31 cellular contexts compared by ENCODE assay signal in the genomic region with DNA sequence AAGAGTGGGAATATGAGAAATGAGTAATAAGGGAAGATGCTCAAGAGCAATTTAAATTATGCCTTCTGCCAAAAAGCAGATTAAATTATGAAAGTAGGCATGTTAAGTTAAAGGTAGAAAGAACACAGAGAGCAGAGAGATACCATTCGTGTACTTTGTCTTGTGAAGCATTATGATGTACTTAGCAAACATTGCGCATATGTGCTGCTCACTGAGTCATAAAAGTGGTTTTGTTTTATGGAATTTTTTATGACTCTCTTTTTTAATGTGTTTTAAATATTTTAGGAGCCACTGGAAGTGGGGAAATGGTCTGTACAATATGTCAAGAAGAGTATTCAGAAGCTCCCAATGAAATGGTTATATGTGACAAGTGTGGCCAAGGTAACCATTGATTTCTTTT. TPM values are rescaled to one million over a fixed set of nuclear protein-coding genes. Genes with fewer than 3 reads are reported as not detected.
DNase-seq lines count a peak whose midpoint lies in the region; ATAC-seq, FAIRE-seq and TF ChIP-seq lines count a peak whose summit lies in the region.
"Had no signal": no experiment of that assay in that cellular context is flagged by ENCODE, and none has a peak within 500 bp of the region (broad histone marks: within the 10 kb centered on the region; RNA-seq: fewer than 3 reads in every experiment).

No MANE protein-coding gene starts in this region.

- TF ChIP-seq CTCF in A549 (IDR thresholded peaks at IDR 0.05) (no peak), PC-9 (conservative IDR thresholded peaks at IDR 0.05) (no peak), fibroblast of mammary gland (conservative IDR thresholded peaks at IDR 0.05; ENCODE audit: control insufficient read depth, insufficient read depth, low read depth, low read length) (no peak), coronary artery (IDR thresholded peaks at IDR 0.05) (no peak)
- TF ChIP-seq CTCF in activated CD8-positive, alpha-beta T cell treated with anti-CD3 and anti-CD28 coated beads for 36 hours (IDR thresholded peaks at IDR 0.05): no peak

- TF ChIP-seq POLR2A in A549 (IDR thresholded peaks at IDR 0.05; ENCODE audit: low read length): no peak

- H3K36me3 Mint-ChIP-seq in activated CD8-positive, alpha-beta T cell treated with anti-CD3 and anti-CD28 coated beads for 36 hours (ENCODE audit: low read depth): peaks cover 36% of the 10 kb centered on the region

- DNase-seq in A549 (ENCODE audit: low read depth in 1 of 2, low spot score in 1 of 2): no peak
- peak; percentile 26 for DNase-seq in GM23248
- DNase-seq in PC-9: peak in 1 of 2 experiments; percentile 68
- peak; percentile 37 for DNase-seq in fibroblast of mammary gland (ENCODE audit: low read depth)
- DNase-seq in activated CD8-positive, alpha-beta T cell treated with anti-CD3 and anti-CD28 coated beads for 36 hours: no peak
- DNase-seq in coronary artery (ENCODE audit: low spot score): no peak
- DNase-seq in 8988T: no peak
- no peak for DNase-seq in HuH-7.5 (ENCODE audit: low spot score)
- DNase-seq: activated CD4-positive, alpha-beta T cell treated with anti-CD3 and anti-CD28 coated beads for 36 hours; activated CD8-positive, alpha-beta T cell treated with anti-CD3 and anti-CD28 coated beads, Interleukin-2, amount 10 ng/mL, durations not matched to agents 7 days and 5 days; activated naive CD4-positive, alpha-beta T cell treated with anti-CD3 and anti-CD28 coated beads, Interleukin-2, amount 50 U/mL, for 16 hours; anterior cingulate cortex; CD8-positive, alpha-beta T cell; effector CD8-positive, alpha-beta T cell; gastrocnemius medialis; natural killer cell; NCI-H2081; NCI-H2227 treated with DMSO at 0.1 percent for 48 hours; NCI-H526 treated with DMSO at 0.1 percent for 48 hours; nucleus accumbens; stimulated activated CD4-positive, alpha-beta T cell treated with anti-CD3 and anti-CD28 coated beads, Interleukin-4, amount 100 ng/mL, for 4 hours had no signal

- H3K4me3 Mint-ChIP-seq in activated CD8-positive, alpha-beta T cell treated with anti-CD3 and anti-CD28 coated beads for 36 hours: no peak overlapping the region
- H3K4me3 Mint-ChIP-seq: activated CD4-positive, alpha-beta T cell treated with anti-CD3 and anti-CD28 coated beads for 36 hours; activated CD8-positive, alpha-beta T cell treated with anti-CD3 and anti-CD28 coated beads, Interleukin-2, amount 10 ng/mL, durations not matched to agents 7 days and 5 days; B cell; CD8-positive, alpha-beta T cell; natural killer cell; T-helper 2 cell treated with Interferon-gamma antibody and Interleukin-4, amounts not matched to agents 5 μg/mL and 100 μg/mL, for 36 hours had no signal

- H3K27me3 ChIP-seq in GM23248 (replicated peaks; ENCODE audit: insufficient read depth) (no peaks in the 10 kb centered on the region), PC-9 (ENCODE audit: insufficient read depth, low read depth) (no peaks in the 10 kb centered on the region)
- H3K27me3 ChIP-seq: cardiac muscle cell, gastrocnemius medialis, tibial nerve had no signal

- H3K79me2 ChIP-seq in GM23248 (ENCODE audit: insufficient read depth) (peaks cover 72% of the 10 kb centered on the region), PC-9 (ENCODE audit: low read depth) (peaks cover 53% of the 10 kb centered on the region)

- H3K9me3 Mint-ChIP-seq in activated CD8-positive, alpha-beta T cell treated with anti-CD3 and anti-CD28 coated beads for 36 hours: no peaks in the 10 kb centered on the region
- H3K9me3 Mint-ChIP-seq: CD8-positive, alpha-beta T cell; natural killer cell; T-helper 2 cell treated with Interferon-gamma antibody and Interleukin-4, amounts not matched to agents 5 μg/mL and 100 μg/mL, for 36 hours had no signal

- H3K4me1 ChIP-seq in A549 (peaks cover 26% of the 10 kb centered on the region), GM23248 (ENCODE audit: insufficient read depth) (peaks cover 16% of the 10 kb centered on the region), PC-9 (replicated peaks; ENCODE audit: insufficient read depth) (peaks cover 5% of the 10 kb centered on the region)
- H3K4me1 ChIP-seq: prostate gland had no signal

- FAIRE-seq in A549 (lab: Jason Lieb, UNC): no peak
- FAIRE-seq: colon, RCC 7860 had no signal

- H3F3A ChIP-seq in GM23248 (ENCODE audit: insufficient read depth) (0 out of 2 replicates have a peak, but pooled peaks cover 3% of the 10 kb centered on the region), PC-9 (ENCODE audit: insufficient read depth, low read depth) (peaks cover 27% of the 10 kb centered on the region; the same call in 1 of the 2 replicates)

- H3K36me3 ChIP-seq in GM23248 (ENCODE audit: low read depth) (peaks cover 22% of the 10 kb centered on the region), PC-9 (ENCODE audit: low read depth) (peaks cover 52% of the 10 kb centered on the region)
- H3K36me3 ChIP-seq: prostate gland had no signal

- no peaks in the 10 kb centered on the region for H3K9me2 ChIP-seq in GM23248 (ENCODE audit: insufficient read depth)
- H3K9me2 ChIP-seq in PC-9 (ENCODE audit: insufficient read depth): no peaks in the 10 kb centered on the region

- H3K4me1 Mint-ChIP-seq in activated CD8-positive, alpha-beta T cell treated with anti-CD3 and anti-CD28 coated beads for 36 hours (ENCODE audit: low read depth): peaks cover 12% of the 10 kb centered on the region

- TF ChIP-seq EP300 in A549 (IDR thresholded peaks at IDR 0.05): no peak

- H3K27ac ChIP-seq in A549: no peak overlapping the region
- H3K27ac ChIP-seq in GM23248: no peak overlapping the region
- 0 out of 2 replicates have a peak overlapping the region, but pooled peaks have one; percentile 4 for H3K27ac ChIP-seq in PC-9
- H3K27ac ChIP-seq in coronary artery: no peak overlapping the region
- H3K27ac ChIP-seq: cardiac muscle cell, gastrocnemius medialis, KMS-11, prostate gland, tibial nerve had no signal

- in situ Hi-C loops in GM23248 (cut with MboI): no loop called here

- H3K4me2 ChIP-seq in A549: peak overlapping the region; percentile 54
- no peak overlapping the region for H3K4me2 ChIP-seq in GM23248 (ENCODE audit: unreplicated experiment)
- no peak overlapping the region for H3K4me2 ChIP-seq in PC-9
- H3K4me2 ChIP-seq: KMS-11 had no signal

- intact Hi-C loops in PC-9 (cut with micrococcal nuclease; ENCODE audit: unreplicated experiment): no loop called here
- intact Hi-C loops in activated CD8-positive, alpha-beta T cell treated with anti-CD3 and anti-CD28 coated beads for 36 hours (cut with micrococcal nuclease): no loop called here

- 61% methylated on average over 2 of the region's 2 CpGs for WGBS in A549 (ENCODE audit: missing lambda C conversion rate)
- 97 to 98% methylated on average over 2 of the region's 2 CpGs for WGBS in GM23248 (ENCODE audit: low coverage in 1 of 2, low lambda C conversion rate in 2 of 2, missing lambda C conversion rate in 2 of 2), 2 experiments

- H4K20me1 ChIP-seq in GM23248 (ENCODE audit: insufficient read depth) (no peaks in the 10 kb centered on the region), PC-9 (ENCODE audit: insufficient read depth) (peaks cover 29% of the 10 kb centered on the region)

- H3K4me3 ChIP-seq in A549 (no peak overlapping the region), GM23248 (no peak overlapping the region), PC-9 (no peak overlapping the region), fibroblast of mammary gland (ENCODE audit: control insufficient read depth, low read depth, low read length) (no peak overlapping the region), coronary artery (no peak overlapping the region)
- H3K4me3 ChIP-seq: cardiac muscle cell, gastrocnemius medialis, lung, prostate gland, tibial nerve had no signal

- H3K9me3 ChIP-seq in A549 (no peaks in the 10 kb centered on the region), GM23248 (ENCODE audit: low read depth) (no peaks in the 10 kb centered on the region), PC-9 (ENCODE audit: insufficient read depth, low read depth) (no peaks in the 10 kb centered on the region)
- H3K9me3 ChIP-seq: gastrocnemius medialis, prostate gland, tibial nerve had no signal

- H3K27me3 Mint-ChIP-seq in activated CD8-positive, alpha-beta T cell treated with anti-CD3 and anti-CD28 coated beads for 36 hours: no peaks in the 10 kb centered on the region
- H3K27me3 Mint-ChIP-seq: activated CD4-positive, alpha-beta T cell treated with anti-CD3 and anti-CD28 coated beads for 36 hours; B cell had no signal

- no peak for ATAC-seq in A549
- no peak for ATAC-seq in activated CD8-positive, alpha-beta T cell treated with anti-CD3 and anti-CD28 coated beads for 36 hours
- ATAC-seq: activated CD4-positive, alpha-beta T cell treated with anti-CD3 and anti-CD28 coated beads for 36 hours; activated CD8-positive, alpha-beta T cell treated with anti-CD3 and anti-CD28 coated beads, Interleukin-2, amount 10 ng/mL, durations not matched to agents 7 days and 5 days; CD8-positive, alpha-beta T cell; gastrocnemius medialis; natural killer cell; sciatic nerve had no signal

- POLR2A ChIA-PET in A549 (lab: Yijun Ruan, JAX) (no interaction called here), PC-9 (lab: Charles Lee; ENCODE audit: unreplicated experiment) (no interaction called here)
- POLR2A ChIA-PET in activated CD8-positive, alpha-beta T cell treated with anti-CD3 and anti-CD28 coated beads for 36 hours (lab: Charles Lee): no interaction called here

- H3K27ac Mint-ChIP-seq in activated CD8-positive, alpha-beta T cell treated with anti-CD3 and anti-CD28 coated beads for 36 hours: no peak overlapping the region
- H3K27ac Mint-ChIP-seq: activated CD4-positive, alpha-beta T cell treated with anti-CD3 and anti-CD28 coated beads for 36 hours; activated CD8-positive, alpha-beta T cell treated with anti-CD3 and anti-CD28 coated beads, Interleukin-2, amount 10 ng/mL, durations not matched to agents 7 days and 5 days; B cell; CD8-positive, alpha-beta T cell; T-helper 2 cell treated with Interferon-gamma antibody and Interleukin-4, amounts not matched to agents 5 μg/mL and 100 μg/mL, for 36 hours had no signal

- CTCF ChIA-PET in A549 (lab: Yijun Ruan, JAX) (no interaction called here), PC-9 (lab: Charles Lee) (interaction anchor here (0.6 kb wide), 1 partner anchor 8 kb away, joined by 4 read pairs; no protein-coding TSS in a partner anchor)
- CTCF ChIA-PET in activated CD8-positive, alpha-beta T cell treated with anti-CD3 and anti-CD28 coated beads for 36 hours (lab: Charles Lee): interaction anchor here (0.9 kb wide), 1 partner anchor 146 kb away, joined by 3 read pairs; no protein-coding TSS in a partner anchor

- H2AFZ ChIP-seq in GM23248 (no peak overlapping the region), PC-9 (no peak overlapping the region)

- no TSS peak for BruUV-seq in PC-9 (replicated peaks; lab: Mats Ljungman, UMichigan)

- H3K9ac ChIP-seq in GM23248: no peak overlapping the region
- H3K9ac ChIP-seq: KMS-11 had no signal

- no peak for TF ChIP-seq RAD21 in A549 (conservative IDR thresholded peaks at IDR 0.05 in 1 of 2, IDR thresholded peaks at IDR 0.05 in 1 of 2)

RNA-seq across cellular contexts. Expression of gene MTF2, which starts 35.3 kb away (rescaled TPM):
- polyA plus RNA-seq in A549 (2011; rRNA removed) (29.5 and 31.2 TPM in 2 replicates), A549 (2017; fragmentation: RNase III; extraction: RNeasy Plus Mini Kit Qiagen cat#74134 plus additional on column Dnase treatment) (12.8 to 14.3 TPM (median 13.1 TPM) in 3 replicates), GM23248 (2016; fragmentation: Nextera tagmentation; extraction: Ambion mirVana) (17.6 and 21.4 TPM in 2 replicates)
- polyA plus RNA-seq in A549 (2012; cell fraction: cytosol; rRNA removed): 10.0 and 10.8 TPM in 2 replicates
- 4.5 TPM in 2 replicates for polyA plus RNA-seq in A549 (2012; cell fraction: nucleus; rRNA removed)
- 25.1 and 25.3 TPM in 2 replicates for polyA minus RNA-seq in A549 (2011; rRNA and poly(A)+ RNA removed)
- 10.9 and 14.1 TPM in 2 replicates for total RNA-seq in GM23248 (2014; rRNA removed; shearing (Covaris generic))
- total RNA-seq in PC-9 (2021): 31.7 and 38.6 TPM in 2 replicates
- total RNA-seq in activated CD8-positive, alpha-beta T cell treated with anti-CD3 and anti-CD28 coated beads for 36 hours: 10 to 100 TPM; 65.0 to 70.9 TPM

Comparison
In these comparisons a context has a peak if more than half of its experiments do, and no peak if none do; other contexts are left out.
1. DNase-seq: peak in GM23248 (single experiment) and fibroblast of mammary gland (single experiment); none in A549 (0 of 2), activated CD8-positive, alpha-beta T cell treated with anti-CD3 and anti-CD28 coated beads for 36 hours (single experiment), coronary artery (single experiment), 8988T (single experiment) and HuH-7.5 (single experiment).